ENCODE assay signal across 28 cellular contexts in the genomic region with DNA sequence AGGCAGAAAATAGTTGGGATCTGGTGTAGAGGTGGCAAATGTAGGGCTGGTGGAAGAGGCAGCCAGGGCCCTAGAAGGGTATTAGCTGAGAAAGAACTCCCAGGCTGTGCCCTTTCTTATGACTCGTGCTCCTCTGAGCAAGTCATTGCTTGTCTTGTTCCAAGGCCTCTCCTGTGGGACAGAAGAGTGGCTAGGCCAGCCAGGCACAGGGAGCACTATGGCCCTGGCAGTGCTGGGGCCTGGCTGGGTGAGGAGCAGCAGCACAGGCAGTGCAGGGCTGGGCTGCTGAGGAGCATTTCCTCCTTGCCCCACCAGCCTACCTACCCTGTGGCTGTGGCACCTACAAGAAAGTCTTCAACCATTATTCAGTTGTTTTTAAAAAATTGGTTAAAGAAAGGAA.
"Had no signal": no experiment of that assay in that cellular context is flagged by ENCODE, and none has a peak within 500 bp of the region (broad histone marks: within the 10 kb centered on the region; RNA-seq: fewer than 3 reads in every experiment).

No MANE protein-coding gene starts in this region.

- DNase-seq: activated CD4-positive, alpha-beta T cell treated with anti-CD3 and anti-CD28 coated beads for 36 hours; activated CD4-positive, CD25-positive, alpha-beta regulatory T cell; activated CD8-positive, alpha-beta memory T cell treated with anti-CD3 and anti-CD28 coated beads, Interleukin-2, amount 50 U/mL, for 4 hours; activated CD8-positive, alpha-beta T cell treated with anti-CD3 and anti-CD28 coated beads for 36 hours; activated gamma-delta T cell treated with Interleukin-2 at 50 U/mL for 16 hours; activated naive CD4-positive, alpha-beta T cell treated with anti-CD3 and anti-CD28 coated beads, Interleukin-2, amount 10 ng/mL, durations not matched to agents 7 days and 5 days; activated naive CD8-positive, alpha-beta T cell treated with anti-CD3 and anti-CD28 coated beads for 36 hours; activated T-cell treated with anti-CD3 and anti-CD28 coated beads, Interleukin-2, amount 50 U/mL, for 72 hours; brain microvascular endothelial cell; caudate nucleus; KG1; MV-4-11; NCI-H1092 treated with DMSO at 0.1 percent for 48 hours; NCI-H1436; NCI-H1694 treated with DMSO at 0.1 percent for 48 hours; NCI-H2029 treated with DMSO at 0.1 percent for 48 hours; NCI-H345; NCI-H510A; NCI-H526 treated with DMSO at 0.1 percent for 48 hours; NK-92 treated with Interleukin-12 subunit alpha and Interleukin-12 subunit beta, amount 100 ng/mL, for 24 hours; Right ventricle myocardium superior; SJCRH30; SK-N-SH; T-helper 1 cell had no signal

- H3K9ac ChIP-seq: SK-N-SH had no signal

- H3K36me3 Mint-ChIP-seq: activated naive CD4-positive, alpha-beta T cell treated with anti-CD3 and anti-CD28 coated beads, Interleukin-2, amount 10 ng/mL, durations not matched to agents 7 days and 5 days; activated naive CD8-positive, alpha-beta T cell treated with anti-CD3 and anti-CD28 coated beads for 36 hours had no signal

- H3K27me3 Mint-ChIP-seq: activated CD8-positive, alpha-beta T cell treated with anti-CD3 and anti-CD28 coated beads for 36 hours; activated naive CD4-positive, alpha-beta T cell treated with anti-CD3 and anti-CD28 coated beads, Interleukin-2, amount 10 ng/mL, durations not matched to agents 7 days and 5 days; activated naive CD8-positive, alpha-beta T cell treated with anti-CD3 and anti-CD28 coated beads for 36 hours had no signal

- H3K4me3 ChIP-seq: Peyer's patch, SJCRH30 had no signal

- H3K27ac Mint-ChIP-seq: activated CD4-positive, alpha-beta T cell treated with anti-CD3 and anti-CD28 coated beads for 36 hours; activated CD8-positive, alpha-beta T cell treated with anti-CD3 and anti-CD28 coated beads for 36 hours; activated naive CD4-positive, alpha-beta T cell treated with anti-CD3 and anti-CD28 coated beads, Interleukin-2, amount 10 ng/mL, durations not matched to agents 7 days and 5 days; activated naive CD8-positive, alpha-beta T cell treated with anti-CD3 and anti-CD28 coated beads for 36 hours; activated T-cell treated with anti-CD3 and anti-CD28 coated beads, Interleukin-2, amount 50 U/mL, for 72 hours; activated T-helper 2 cell treated with anti-CD3 and anti-CD28 coated beads, Interferon-gamma antibody, Interleukin-2, Interleukin-4, amounts not matched to agents 10 μg/mL and 5 μg/mL and 100 μg/mL, durations not matched to agents 14 hours and 24 hours and 36 hours had no signal

- H3K36me3 ChIP-seq: brain microvascular endothelial cell, Peyer's patch, SJCRH30 had no signal

- H3K27me3 ChIP-seq: brain microvascular endothelial cell, Peyer's patch, SJCRH30 had no signal

- H3K4me2 ChIP-seq: SK-N-SH had no signal

- H3K4me3 Mint-ChIP-seq: activated CD4-positive, alpha-beta T cell treated with anti-CD3 and anti-CD28 coated beads for 36 hours; activated CD8-positive, alpha-beta T cell treated with anti-CD3 and anti-CD28 coated beads for 36 hours; activated naive CD4-positive, alpha-beta T cell treated with anti-CD3 and anti-CD28 coated beads, Interleukin-2, amount 10 ng/mL, durations not matched to agents 7 days and 5 days; activated naive CD8-positive, alpha-beta T cell treated with anti-CD3 and anti-CD28 coated beads for 36 hours; activated T-cell treated with anti-CD3 and anti-CD28 coated beads, Interleukin-2, amount 50 U/mL, for 72 hours had no signal

- H3K9me3 Mint-ChIP-seq: activated naive CD4-positive, alpha-beta T cell treated with anti-CD3 and anti-CD28 coated beads, Interleukin-2, amount 10 ng/mL, durations not matched to agents 7 days and 5 days; activated T-cell treated with anti-CD3 and anti-CD28 coated beads, Interleukin-2, amount 50 U/mL, for 72 hours had no signal

- H3K9me3 ChIP-seq: Peyer's patch, SJCRH30, SK-N-SH had no signal

- H3K4me1 ChIP-seq: Peyer's patch had no signal

- ATAC-seq: activated CD4-positive, alpha-beta T cell treated with anti-CD3 and anti-CD28 coated beads for 36 hours; activated CD8-positive, alpha-beta T cell treated with anti-CD3 and anti-CD28 coated beads for 36 hours; activated T-cell treated with anti-CD3 and anti-CD28 coated beads, Interleukin-2, amount 50 U/mL, for 72 hours had no signal

- H3K27ac ChIP-seq: brain microvascular endothelial cell, Peyer's patch, RWPE1, SJCRH30, VCaP had no signal

- H3K4me1 Mint-ChIP-seq: activated CD4-positive, alpha-beta T cell treated with anti-CD3 and anti-CD28 coated beads for 36 hours; activated naive CD4-positive, alpha-beta T cell treated with anti-CD3 and anti-CD28 coated beads, Interleukin-2, amount 10 ng/mL, durations not matched to agents 7 days and 5 days; activated naive CD8-positive, alpha-beta T cell treated with anti-CD3 and anti-CD28 coated beads for 36 hours had no signal
